22 cellular contexts compared by ENCODE assay signal in genomic region chr18:49305688-49306336, GRCh38.
A peak's percentile ranks its signal among the peaks of the same experiment; 100 is the strongest.
DNase-seq lines count a peak whose midpoint lies in the region; ATAC-seq, FAIRE-seq and TF ChIP-seq lines count a peak whose summit lies in the region.
"Had no signal": no experiment of that assay in that cellular context is flagged by ENCODE, and none has a peak within 500 bp of the region (broad histone marks: within the 10 kb centered on the region; RNA-seq: fewer than 3 reads in every experiment).

No MANE protein-coding gene starts in this region.

- TF ChIP-seq EP300 in HepG2 (IDR thresholded peaks at IDR 0.05; ENCODE audit: low read depth in 2 of 2, low read length in 2 of 2) (no peak), HepG2 (CRISPR knock-in tag; IDR thresholded peaks at IDR 0.05; ENCODE audit: borderline replicate concordance) (no peak)

- CTCF ChIA-PET in HepG2 (lab: Yijun Ruan, JAX; ENCODE audit: low intra/inter-chr PET ratio, low total read pairs), result no interaction called here

- H3K9me3 ChIP-seq in HepG2 (ENCODE audit: low read length) (peaks cover 5% of the 10 kb centered on the region; the same call in 1 of the 2 replicates), right lobe of liver (no peaks in the 10 kb centered on the region), astrocyte (ENCODE audit: insufficient read depth, low read depth, low read length) (no peaks in the 10 kb centered on the region)
- H3K9me3 ChIP-seq: Caco-2 had no signal

- ATAC-seq in HepG2 (no peak), right lobe of liver (no peak)

- H3K36me3 ChIP-seq in HepG2 (replicated peaks in 1 of 2; ENCODE audit: control insufficient read depth in 1 of 2, insufficient read depth in 2 of 2, low read length in 2 of 2), result no peaks in the 10 kb centered on the region; a peak in 1 of 5 replicates
- H3K36me3 ChIP-seq in right lobe of liver, result no peaks in the 10 kb centered on the region
- H3K36me3 ChIP-seq in astrocyte (ENCODE audit: insufficient read depth, low read length), result no peaks in the 10 kb centered on the region
- H3K36me3 ChIP-seq: MG63, SJCRH30 had no signal

- H3K27ac Mint-ChIP-seq in astrocyte (ENCODE audit: unreplicated experiment), result no peak overlapping the region
- no peak overlapping the region for H3K27ac Mint-ChIP-seq in HFFc6
- H3K27ac Mint-ChIP-seq: B cell; CD4-positive, CD25-positive, alpha-beta regulatory T cell had no signal

- TF ChIP-seq POLR2A in HepG2 (IDR thresholded peaks at IDR 0.05; ENCODE audit: insufficient read depth in 1 of 2, low read depth in 2 of 2, low read length in 2 of 2) (no peak), right lobe of liver (IDR thresholded peaks at IDR 0.05) (no peak)

- H3K79me2 ChIP-seq in HepG2 (ENCODE audit: insufficient read depth, low read length) (no peaks in the 10 kb centered on the region), astrocyte (ENCODE audit: insufficient read depth, low read length) (no peaks in the 10 kb centered on the region)

- H3K27me3 ChIP-seq in HepG2 (ENCODE audit: control insufficient read depth in 1 of 2, insufficient read depth in 2 of 2, low read length in 2 of 2), result no peaks in the 10 kb centered on the region
- no peaks in the 10 kb centered on the region for H3K27me3 ChIP-seq in right lobe of liver
- H3K27me3 ChIP-seq in astrocyte (ENCODE audit: insufficient read depth, low read length), result no peaks in the 10 kb centered on the region
- H3K27me3 ChIP-seq: MG63, SJCRH30 had no signal

- POLR2A ChIA-PET in HepG2 (lab: Yijun Ruan, JAX), result no interaction called here

- H3K9ac ChIP-seq in HepG2 (ENCODE audit: insufficient read depth, low read depth, low read length) (no peak overlapping the region), astrocyte (ENCODE audit: low read length) (no peak overlapping the region)

- WGBS in HepG2 (ENCODE audit: low lambda C conversion rate), result 95% methylated on average over 1 of the region's 1 CpG
- 100% methylated on average over 1 of the region's 1 CpG for WGBS in right lobe of liver (ENCODE audit: insufficient coverage, low coverage, low lambda C conversion rate, missing lambda C conversion rate)

- H3K9me3 Mint-ChIP-seq in astrocyte (ENCODE audit: unreplicated experiment) (peaks cover 4% of the 10 kb centered on the region), HFFc6 (peaks cover 4% of the 10 kb centered on the region; the same call in 1 of the 2 replicates)

- H3K4me1 Mint-ChIP-seq in astrocyte (ENCODE audit: low read depth, unreplicated experiment), result no peaks in the 10 kb centered on the region
- no peaks in the 10 kb centered on the region for H3K4me1 Mint-ChIP-seq in HFFc6 (ENCODE audit: low read depth)
- H3K4me1 Mint-ChIP-seq: B cell had no signal

- FAIRE-seq in HepG2 (lab: Jason Lieb, UNC), result peak; percentile 12
- no peak for FAIRE-seq in astrocyte (lab: Jason Lieb, UNC)
- FAIRE-seq: GM12891, H1 had no signal

- no peaks in the 10 kb centered on the region for H3K4me1 ChIP-seq in HepG2 (ENCODE audit: insufficient read depth, low read length)
- H3K4me1 ChIP-seq in right lobe of liver, result no peaks in the 10 kb centered on the region
- H3K4me1 ChIP-seq in astrocyte (ENCODE audit: insufficient read depth, low read length), result peaks cover 5% of the 10 kb centered on the region
- H3K4me1 ChIP-seq: Caco-2, SJCRH30 had no signal

- peaks cover under 1% of the 10 kb centered on the region for H3K36me3 Mint-ChIP-seq in astrocyte (ENCODE audit: low read depth, unreplicated experiment)
- H3K36me3 Mint-ChIP-seq in HFFc6 (ENCODE audit: low read depth), result peaks cover 12% of the 10 kb centered on the region

- DNase-seq in HepG2 (ENCODE audit: low spot score) (no peak), right lobe of liver (no peak), astrocyte (ENCODE audit: low read depth) (peak; percentile 10), epithelial cell of proximal tubule (ENCODE audit: low read depth) (peak; percentile 25), COLO829 (ENCODE audit: low spot score) (no peak), HFFc6 (no peak)
- no peak for DNase-seq in activated T-cell treated with anti-CD3 and anti-CD28 coated beads, Interleukin-2, amount 50 U/mL, for 48 hours
- DNase-seq: Caco-2; CD4-positive, CD25-positive, alpha-beta regulatory T cell; EL; Karpas-422; MG63; NCI-H1092; NCI-H1436 treated with DMSO at 0.1 percent for 48 hours; NCI-H2029; NCI-H345; NCI-H524 treated with DMSO at 0.1 percent for 48 hours; PC-9; SJCRH30 had no signal

- H3K27me3 Mint-ChIP-seq in astrocyte (ENCODE audit: low read depth, unreplicated experiment) (no peaks in the 10 kb centered on the region), HFFc6 (ENCODE audit: insufficient read depth) (no peaks in the 10 kb centered on the region; the same call in 1 of the 2 replicates)
- H3K27me3 Mint-ChIP-seq: B cell; CD4-positive, CD25-positive, alpha-beta regulatory T cell had no signal

- TF ChIP-seq RAD21 in HepG2 (CRISPR knock-in tag; IDR thresholded peaks at IDR 0.05), result no peak

- H3K4me2 ChIP-seq in HepG2 (ENCODE audit: low read depth, low read length) (no peak overlapping the region), astrocyte (ENCODE audit: low read length) (no peak overlapping the region)
- H3K4me2 ChIP-seq: PC-9 had no signal

- in situ Hi-C loops in HepG2 (cut with HindIII; ENCODE audit: extremely low pct_ligation_motif_present, low pct_unique_long_range_greater_than_20kb), result no loop called here

- intact Hi-C loops in HepG2 (cut with micrococcal nuclease; ENCODE audit: unreplicated experiment), result no loop called here
- intact Hi-C loops in right lobe of liver (cut with DNase I), result no loop called here

- TF ChIP-seq CTCF in HepG2 (CRISPR knock-in tag; IDR thresholded peaks at IDR 0.05) (no peak), right lobe of liver (IDR thresholded peaks at IDR 0.05) (no peak), astrocyte (IDR thresholded peaks at IDR 0.05; ENCODE audit: insufficient read depth, low read depth, low read length) (no peak), epithelial cell of proximal tubule (conservative IDR thresholded peaks at IDR 0.05; ENCODE audit: low read depth, low read length) (no peak), HFFc6 (IDR thresholded peaks at IDR 0.05) (no peak)

- H3K27ac ChIP-seq in HepG2 (ENCODE audit: extremely low read length, insufficient read depth, low read length) (no peak overlapping the region), right lobe of liver (no peak overlapping the region), astrocyte (ENCODE audit: low read depth, low read length) (no peak overlapping the region)
- H3K27ac ChIP-seq: PC-9, SJCRH30 had no signal

- H3K4me3 ChIP-seq in HepG2 (replicated peaks in 1 of 3; ENCODE audit: insufficient read depth in 1 of 3, low read depth in 2 of 3, low read length in 3 of 3) (no peak overlapping the region), right lobe of liver (no peak overlapping the region), astrocyte (ENCODE audit: insufficient read depth, low read depth, low read length) (no peak overlapping the region), epithelial cell of proximal tubule (ENCODE audit: low read depth, low read length) (no peak overlapping the region)
- H3K4me3 ChIP-seq: MG63, PC-9, SJCRH30 had no signal

- no peaks in the 10 kb centered on the region for H4K20me1 ChIP-seq in HepG2 (ENCODE audit: insufficient read depth, low read length)
- H4K20me1 ChIP-seq in astrocyte (ENCODE audit: insufficient read depth, low read length), result peaks cover 9% of the 10 kb centered on the region

- H3K4me3 Mint-ChIP-seq in astrocyte (ENCODE audit: unreplicated experiment) (no peak overlapping the region), HFFc6 (no peak overlapping the region)
- H3K4me3 Mint-ChIP-seq: B cell; CD4-positive, CD25-positive, alpha-beta regulatory T cell had no signal

- no peak overlapping the region for H2AFZ ChIP-seq in HepG2 (ENCODE audit: low read length)
- H2AFZ ChIP-seq in astrocyte (ENCODE audit: low read depth, low read length), result no peak overlapping the region
- H2AFZ ChIP-seq: PC-9 had no signal

- no TSS peak for BruUV-seq in HepG2 (replicated peaks; lab: Mats Ljungman, UMichigan)

TF ChIP-seq in HepG2, 621 proteins besides CTCF, POLR2A, EP300 and RAD21:
- TF ChIP-seq ZNF335 (CRISPR knock-in tag; IDR thresholded peaks at IDR 0.05) (no peak), HNRNPL (IDR thresholded peaks at IDR 0.05; ENCODE audit: low read depth, low read length) (no peak), ZNF329 (CRISPR knock-in tag; IDR thresholded peaks at IDR 0.05; ENCODE audit: low read depth) (no peak), EEA1 (CRISPR knock-in tag; IDR thresholded peaks at IDR 0.05; ENCODE audit: borderline replicate concordance) (no peak), KDM5B (CRISPR knock-in tag; IDR thresholded peaks at IDR 0.05; ENCODE audit: borderline replicate concordance) (no peak), ZNF343 (CRISPR knock-in tag; IDR thresholded peaks at IDR 0.05) (no peak), KDM1A (CRISPR knock-in tag; IDR thresholded peaks at IDR 0.05) (no peak), PHF8 (CRISPR knock-in tag; IDR thresholded peaks at IDR 0.05) (no peak), ZNF788 (CRISPR knock-in tag; IDR thresholded peaks at IDR 0.05; ENCODE audit: borderline replicate concordance) (no peak), TARDBP (CRISPR knock-in tag; IDR thresholded peaks at IDR 0.05) (no peak)

Comparison
In these comparisons a context has a peak if more than half of its experiments do, and no peak if none do; other contexts are left out.
1. DNase-seq: peak in astrocyte (single experiment) and epithelial cell of proximal tubule (single experiment); none in HepG2 (single experiment), right lobe of liver (0 of 3), activated T-cell treated with anti-CD3 and anti-CD28 coated beads, Interleukin-2, amount 50 U/mL, for 48 hours (0 of 2), COLO829 (single experiment) and HFFc6 (single experiment).